ENCODE assay signal across 1 cellular context in the genomic region with DNA sequence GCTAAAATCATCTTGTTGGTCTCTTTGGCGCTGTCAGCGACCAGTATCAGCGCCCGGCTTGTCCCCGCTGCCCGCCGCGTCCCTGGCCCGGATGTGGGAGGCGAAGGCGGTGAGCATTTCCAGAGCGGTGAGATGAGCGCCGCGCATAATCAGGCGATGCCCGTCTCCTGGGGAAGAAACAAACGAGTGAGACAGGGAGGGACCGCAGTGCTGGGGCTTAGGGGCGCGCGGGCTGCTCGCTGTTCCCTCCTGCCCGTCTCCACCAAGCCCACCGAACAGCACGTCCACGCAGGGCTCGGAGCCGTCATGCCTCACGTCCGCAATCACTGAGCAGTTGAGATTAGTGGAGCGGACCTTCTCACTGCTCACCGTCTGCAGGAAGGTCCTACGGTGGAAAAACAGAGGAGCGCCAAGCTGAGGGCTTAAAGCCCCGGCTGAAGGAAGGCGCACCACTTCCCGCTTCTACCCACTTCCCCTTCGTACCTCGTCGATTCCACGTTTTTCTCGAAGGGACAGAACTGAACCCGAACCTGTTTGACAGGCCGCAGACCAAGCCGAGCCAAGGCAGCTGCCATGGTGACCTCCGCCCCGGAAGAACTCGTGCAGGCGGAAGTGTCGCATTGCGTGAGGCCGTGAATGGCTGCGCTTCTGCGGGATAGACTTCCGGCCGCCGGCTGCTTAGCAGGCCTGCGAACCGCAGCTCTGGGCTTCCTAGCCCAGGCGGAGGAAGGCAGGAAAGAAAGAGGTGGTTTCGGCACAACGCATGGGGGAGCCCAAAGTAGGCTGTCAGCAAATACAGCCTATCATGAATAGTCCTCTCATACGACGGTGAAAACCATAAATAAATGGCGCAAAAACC.
TF ChIP-seq lines count a peak whose summit lies in the region.

A gene (minus strand): TSS at position 595 of the 859 bp plus-strand sequence. CDS start 20 bp downstream, at position 575.

TF ChIP-seq in K562, 482 proteins besides CTCF, POLR2A, EP300 and RAD21 (continued from another document and continues in another):
- TF ChIP-seq CXXC5 (CRISPR knock-in tag; IDR thresholded peaks at IDR 0.05) (peak; percentile 87), CBX5 (IDR thresholded peaks at IDR 0.05; ENCODE audit: borderline replicate concordance, low read depth) (no peak), TEAD1 (CRISPR knock-in tag; IDR thresholded peaks at IDR 0.05) (peak; percentile 8 to 53; a peak in 2 of 4 replicates), ZZZ3 (IDR thresholded peaks at IDR 0.05) (peak; percentile 58; the same call in 1 of the 2 replicates), KAT7 (CRISPR knock-in tag; IDR thresholded peaks at IDR 0.05; ENCODE audit: borderline replicate concordance) (no peak; the same call in 1 of the 2 replicates), SIN3B (IDR thresholded peaks at IDR 0.05; ENCODE audit: low read depth) (peak; percentile 98), HMG20B (CRISPR knock-in tag; IDR thresholded peaks at IDR 0.05) (no peak), FOXA1 (IDR thresholded peaks at IDR 0.05; ENCODE audit: borderline replicate concordance) (no peak), ZNF23 (CRISPR knock-in tag; IDR thresholded peaks at IDR 0.05) (0 out of 2 replicates have a peak, but pooled peaks have one; percentile 6), SLC30A9 (CRISPR knock-in tag; IDR thresholded peaks at IDR 0.05) (no peak), HDAC3 (IDR thresholded peaks at IDR 0.05; ENCODE audit: borderline replicate concordance, partially characterized antibody) (no peak), NFE2 (IDR thresholded peaks at IDR 0.05; ENCODE audit: low read depth) (no peak), CREBBP (IDR thresholded peaks at IDR 0.05; ENCODE audit: low read depth, low read length) (no peak), RCOR1 (IDR thresholded peaks at IDR 0.05; ENCODE audit: borderline replicate concordance in 1 of 2, low read depth in 2 of 2, low read length in 2 of 2) (no peak; a peak in 1 of 4 replicates), ZNF316 (IDR thresholded peaks at IDR 0.05) (peak; percentile 70), ZNF780A (CRISPR knock-in tag; IDR thresholded peaks at IDR 0.05) (no peak), JUND (IDR thresholded peaks at IDR 0.05; ENCODE audit: borderline replicate concordance, low read depth, low read length) (peak; percentile 47; the same call in 1 of the 2 replicates), JUND (tag; IDR thresholded peaks at IDR 0.05; ENCODE audit: borderline replicate concordance, low read depth, low read length) (peak; percentile 32; the same call in 1 of the 3 replicates), RBBP5 (IDR thresholded peaks at IDR 0.05; ENCODE audit: borderline replicate concordance, insufficient read depth, low read length, poor library complexity, severe bottlenecking) (peak; percentile 85), NBN (IDR thresholded peaks at IDR 0.05; ENCODE audit: low read depth) (peak; percentile 57; the same call in 1 of the 2 replicates), PCBP1 (IDR thresholded peaks at IDR 0.05; ENCODE audit: low read depth, low read length, poor library complexity, severe bottlenecking) (no peak), ZNF354B (CRISPR knock-in tag; IDR thresholded peaks at IDR 0.05) (no peak), NUFIP1 (IDR thresholded peaks at IDR 0.05; ENCODE audit: partially characterized antibody) (no peak), ZFX (CRISPR knock-in tag; IDR thresholded peaks at IDR 0.05) (peak; percentile 91), FOXK2 (conservative IDR thresholded peaks at IDR 0.05 in 1 of 2, IDR thresholded peaks at IDR 0.05 in 1 of 2; ENCODE audit: low read depth in 2 of 2) (no peak; a peak in 1 of 4 replicates), NR4A1 (CRISPR knock-in tag; IDR thresholded peaks at IDR 0.05) (0 out of 2 replicates have a peak, but pooled peaks have one; percentile 34), NR4A1 (tag; IDR thresholded peaks at IDR 0.05) (peak; percentile 83), PHF21A (IDR thresholded peaks at IDR 0.05; ENCODE audit: borderline replicate concordance, low read depth) (no peak), EHMT2 (IDR thresholded peaks at IDR 0.05) (peak; percentile 71; the same call in 1 of the 2 replicates), ZNF586 (CRISPR knock-in tag; conservative IDR thresholded peaks at IDR 0.05) (0 out of 2 replicates have a peak, but pooled peaks have one; percentile 9), HMG20A (CRISPR knock-in tag; conservative IDR thresholded peaks at IDR 0.05) (no peak), ZSCAN29 (IDR thresholded peaks at IDR 0.05) (no peak)
- TF ChIP-seq, protein P1, sequence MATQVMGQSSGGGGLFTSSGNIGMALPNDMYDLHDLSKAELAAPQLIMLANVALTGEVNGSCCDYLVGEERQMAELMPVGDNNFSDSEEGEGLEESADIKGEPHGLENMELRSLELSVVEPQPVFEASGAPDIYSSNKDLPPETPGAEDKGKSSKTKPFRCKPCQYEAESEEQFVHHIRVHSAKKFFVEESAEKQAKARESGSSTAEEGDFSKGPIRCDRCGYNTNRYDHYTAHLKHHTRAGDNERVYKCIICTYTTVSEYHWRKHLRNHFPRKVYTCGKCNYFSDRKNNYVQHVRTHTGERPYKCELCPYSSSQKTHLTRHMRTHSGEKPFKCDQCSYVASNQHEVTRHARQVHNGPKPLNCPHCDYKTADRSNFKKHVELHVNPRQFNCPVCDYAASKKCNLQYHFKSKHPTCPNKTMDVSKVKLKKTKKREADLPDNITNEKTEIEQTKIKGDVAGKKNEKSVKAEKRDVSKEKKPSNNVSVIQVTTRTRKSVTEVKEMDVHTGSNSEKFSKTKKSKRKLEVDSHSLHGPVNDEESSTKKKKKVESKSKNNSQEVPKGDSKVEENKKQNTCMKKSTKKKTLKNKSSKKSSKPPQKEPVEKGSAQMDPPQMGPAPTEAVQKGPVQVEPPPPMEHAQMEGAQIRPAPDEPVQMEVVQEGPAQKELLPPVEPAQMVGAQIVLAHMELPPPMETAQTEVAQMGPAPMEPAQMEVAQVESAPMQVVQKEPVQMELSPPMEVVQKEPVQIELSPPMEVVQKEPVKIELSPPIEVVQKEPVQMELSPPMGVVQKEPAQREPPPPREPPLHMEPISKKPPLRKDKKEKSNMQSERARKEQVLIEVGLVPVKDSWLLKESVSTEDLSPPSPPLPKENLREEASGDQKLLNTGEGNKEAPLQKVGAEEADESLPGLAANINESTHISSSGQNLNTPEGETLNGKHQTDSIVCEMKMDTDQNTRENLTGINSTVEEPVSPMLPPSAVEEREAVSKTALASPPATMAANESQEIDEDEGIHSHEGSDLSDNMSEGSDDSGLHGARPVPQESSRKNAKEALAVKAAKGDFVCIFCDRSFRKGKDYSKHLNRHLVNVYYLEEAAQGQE (CRISPR knock-in tag; IDR thresholded peaks at IDR 0.05; ENCODE audit: low read depth), result 0 out of 2 replicates have a peak, but pooled peaks have one; percentile 80
- TF ChIP-seq, protein P2, sequence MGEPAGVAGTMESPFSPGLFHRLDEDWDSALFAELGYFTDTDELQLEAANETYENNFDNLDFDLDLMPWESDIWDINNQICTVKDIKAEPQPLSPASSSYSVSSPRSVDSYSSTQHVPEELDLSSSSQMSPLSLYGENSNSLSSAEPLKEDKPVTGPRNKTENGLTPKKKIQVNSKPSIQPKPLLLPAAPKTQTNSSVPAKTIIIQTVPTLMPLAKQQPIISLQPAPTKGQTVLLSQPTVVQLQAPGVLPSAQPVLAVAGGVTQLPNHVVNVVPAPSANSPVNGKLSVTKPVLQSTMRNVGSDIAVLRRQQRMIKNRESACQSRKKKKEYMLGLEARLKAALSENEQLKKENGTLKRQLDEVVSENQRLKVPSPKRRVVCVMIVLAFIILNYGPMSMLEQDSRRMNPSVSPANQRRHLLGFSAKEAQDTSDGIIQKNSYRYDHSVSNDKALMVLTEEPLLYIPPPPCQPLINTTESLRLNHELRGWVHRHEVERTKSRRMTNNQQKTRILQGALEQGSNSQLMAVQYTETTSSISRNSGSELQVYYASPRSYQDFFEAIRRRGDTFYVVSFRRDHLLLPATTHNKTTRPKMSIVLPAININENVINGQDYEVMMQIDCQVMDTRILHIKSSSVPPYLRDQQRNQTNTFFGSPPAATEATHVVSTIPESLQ (CRISPR knock-in tag; IDR thresholded peaks at IDR 0.05), result no peak
- TF ChIP-seq, protein P3, sequence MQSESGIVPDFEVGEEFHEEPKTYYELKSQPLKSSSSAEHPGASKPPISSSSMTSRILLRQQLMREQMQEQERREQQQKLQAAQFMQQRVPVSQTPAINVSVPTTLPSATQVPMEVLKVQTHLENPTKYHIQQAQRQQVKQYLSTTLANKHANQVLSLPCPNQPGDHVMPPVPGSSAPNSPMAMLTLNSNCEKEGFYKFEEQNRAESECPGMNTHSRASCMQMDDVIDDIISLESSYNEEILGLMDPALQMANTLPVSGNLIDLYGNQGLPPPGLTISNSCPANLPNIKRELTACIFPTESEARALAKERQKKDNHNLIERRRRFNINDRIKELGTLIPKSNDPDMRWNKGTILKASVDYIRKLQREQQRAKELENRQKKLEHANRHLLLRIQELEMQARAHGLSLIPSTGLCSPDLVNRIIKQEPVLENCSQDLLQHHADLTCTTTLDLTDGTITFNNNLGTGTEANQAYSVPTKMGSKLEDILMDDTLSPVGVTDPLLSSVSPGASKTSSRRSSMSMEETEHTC (IDR thresholded peaks at IDR 0.05), result no peak
- TF ChIP-seq, protein P4, sequence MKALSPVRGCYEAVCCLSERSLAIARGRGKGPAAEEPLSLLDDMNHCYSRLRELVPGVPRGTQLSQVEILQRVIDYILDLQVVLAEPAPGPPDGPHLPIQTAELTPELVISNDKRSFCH (CRISPR knock-in tag; IDR thresholded peaks at IDR 0.05), result no peak
- TF ChIP-seq, protein P4 (tag; IDR thresholded peaks at IDR 0.05), result no peak
- TF ChIP-seq, protein P5, sequence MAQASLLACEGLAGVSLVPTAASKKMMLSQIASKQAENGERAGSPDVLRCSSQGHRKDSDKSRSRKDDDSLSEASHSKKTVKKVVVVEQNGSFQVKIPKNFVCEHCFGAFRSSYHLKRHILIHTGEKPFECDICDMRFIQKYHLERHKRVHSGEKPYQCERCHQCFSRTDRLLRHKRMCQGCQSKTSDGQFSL (CRISPR knock-in tag; IDR thresholded peaks at IDR 0.05), result no peak
- TF ChIP-seq, protein P5 (tag; IDR thresholded peaks at IDR 0.05), result no peak
- TF ChIP-seq, protein P6, sequence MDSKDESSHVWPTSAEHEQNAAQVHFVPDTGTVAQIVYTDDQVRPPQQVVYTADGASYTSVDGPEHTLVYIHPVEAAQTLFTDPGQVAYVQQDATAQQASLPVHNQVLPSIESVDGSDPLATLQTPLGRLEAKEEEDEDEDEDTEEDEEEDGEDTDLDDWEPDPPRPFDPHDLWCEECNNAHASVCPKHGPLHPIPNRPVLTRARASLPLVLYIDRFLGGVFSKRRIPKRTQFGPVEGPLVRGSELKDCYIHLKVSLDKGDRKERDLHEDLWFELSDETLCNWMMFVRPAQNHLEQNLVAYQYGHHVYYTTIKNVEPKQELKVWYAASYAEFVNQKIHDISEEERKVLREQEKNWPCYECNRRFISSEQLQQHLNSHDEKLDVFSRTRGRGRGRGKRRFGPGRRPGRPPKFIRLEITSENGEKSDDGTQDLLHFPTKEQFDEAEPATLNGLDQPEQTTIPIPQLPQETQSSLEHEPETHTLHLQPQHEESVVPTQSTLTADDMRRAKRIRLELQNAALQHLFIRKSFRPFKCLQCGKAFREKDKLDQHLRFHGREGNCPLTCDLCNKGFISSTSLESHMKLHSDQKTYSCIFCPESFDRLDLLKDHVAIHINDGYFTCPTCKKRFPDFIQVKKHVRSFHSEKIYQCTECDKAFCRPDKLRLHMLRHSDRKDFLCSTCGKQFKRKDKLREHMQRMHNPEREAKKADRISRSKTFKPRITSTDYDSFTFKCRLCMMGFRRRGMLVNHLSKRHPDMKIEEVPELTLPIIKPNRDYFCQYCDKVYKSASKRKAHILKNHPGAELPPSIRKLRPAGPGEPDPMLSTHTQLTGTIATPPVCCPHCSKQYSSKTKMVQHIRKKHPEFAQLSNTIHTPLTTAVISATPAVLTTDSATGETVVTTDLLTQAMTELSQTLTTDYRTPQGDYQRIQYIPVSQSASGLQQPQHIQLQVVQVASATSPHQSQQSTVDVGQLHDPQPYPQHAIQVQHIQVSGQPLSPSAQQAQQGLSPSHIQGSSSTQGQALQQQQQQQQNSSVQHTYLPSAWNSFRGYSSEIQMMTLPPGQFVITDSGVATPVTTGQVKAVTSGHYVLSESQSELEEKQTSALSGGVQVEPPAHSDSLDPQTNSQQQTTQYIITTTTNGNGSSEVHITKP (IDR thresholded peaks at IDR 0.05; ENCODE audit: partially characterized antibody), result peak; percentile 13
- TF ChIP-seq, protein P7, sequence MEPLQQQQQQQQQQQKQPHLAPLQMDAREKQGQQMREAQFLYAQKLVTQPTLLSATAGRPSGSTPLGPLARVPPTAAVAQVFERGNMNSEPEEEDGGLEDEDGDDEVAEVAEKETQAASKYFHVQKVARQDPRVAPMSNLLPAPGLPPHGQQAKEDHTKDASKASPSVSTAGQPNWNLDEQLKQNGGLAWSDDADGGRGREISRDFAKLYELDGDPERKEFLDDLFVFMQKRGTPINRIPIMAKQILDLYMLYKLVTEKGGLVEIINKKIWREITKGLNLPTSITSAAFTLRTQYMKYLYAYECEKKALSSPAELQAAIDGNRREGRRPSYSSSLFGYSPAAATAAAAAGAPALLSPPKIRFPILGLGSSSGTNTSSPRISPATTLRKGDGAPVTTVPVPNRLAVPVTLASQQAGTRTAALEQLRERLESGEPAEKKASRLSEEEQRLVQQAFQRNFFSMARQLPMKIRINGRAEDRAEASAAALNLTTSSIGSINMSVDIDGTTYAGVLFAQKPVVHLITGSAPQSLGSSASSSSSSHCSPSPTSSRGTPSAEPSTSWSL (CRISPR knock-in tag; IDR thresholded peaks at IDR 0.05; ENCODE audit: borderline replicate concordance), result no peak
- TF ChIP-seq, protein P8, sequence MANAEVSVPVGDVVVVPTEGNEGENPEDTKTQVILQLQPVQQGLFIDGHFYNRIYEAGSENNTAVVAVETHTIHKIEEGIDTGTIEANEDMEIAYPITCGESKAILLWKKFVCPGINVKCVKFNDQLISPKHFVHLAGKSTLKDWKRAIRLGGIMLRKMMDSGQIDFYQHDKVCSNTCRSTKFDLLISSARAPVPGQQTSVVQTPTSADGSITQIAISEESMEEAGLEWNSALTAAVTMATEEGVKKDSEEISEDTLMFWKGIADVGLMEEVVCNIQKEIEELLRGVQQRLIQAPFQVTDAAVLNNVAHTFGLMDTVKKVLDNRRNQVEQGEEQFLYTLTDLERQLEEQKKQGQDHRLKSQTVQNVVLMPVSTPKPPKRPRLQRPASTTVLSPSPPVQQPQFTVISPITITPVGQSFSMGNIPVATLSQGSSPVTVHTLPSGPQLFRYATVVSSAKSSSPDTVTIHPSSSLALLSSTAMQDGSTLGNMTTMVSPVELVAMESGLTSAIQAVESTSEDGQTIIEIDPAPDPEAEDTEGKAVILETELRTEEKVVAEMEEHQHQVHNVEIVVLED (CRISPR knock-in tag; IDR thresholded peaks at IDR 0.05), result peak; percentile 58; the same call in 1 of the 2 replicates
